In genomic region chr19:16071072-16071691, GRCh38 we compare ENCODE assay signal across 10 cellular contexts. TPM values are rescaled to one million over a fixed set of nuclear protein-coding genes. Genes with fewer than 3 reads are reported as not detected.
DNase-seq lines count a peak whose midpoint lies in the region; ATAC-seq and TF ChIP-seq lines count a peak whose summit lies in the region.
"Had no signal": no experiment of that assay in that cellular context is flagged by ENCODE, and none has a peak within 500 bp of the region (broad histone marks: within the 10 kb centered on the region; RNA-seq: fewer than 3 reads in every experiment).

No MANE protein-coding gene starts in this region.

- H3K9ac ChIP-seq in mammary epithelial cell (ENCODE audit: insufficient read depth, low read length) (no peak overlapping the region), mesendoderm (ENCODE audit: low read length) (no peak overlapping the region)

- H3K9me3 Mint-ChIP-seq in T-helper 2 cell treated with Interferon-gamma antibody and Interleukin-4, amounts not matched to agents 5 μg/mL and 100 μg/mL, for 36 hours: no peaks in the 10 kb centered on the region
- H3K9me3 Mint-ChIP-seq: activated T-cell treated with anti-CD3 and anti-CD28 coated beads, Interleukin-2, amount 50 U/mL, for 24 hours had no signal

- no peak overlapping the region for H3K18ac ChIP-seq in mesendoderm (ENCODE audit: low read length)

- peak overlapping the region; percentile 17 for H3K23ac ChIP-seq in mesendoderm (ENCODE audit: low read length)

- dilution Hi-C loops in mammary epithelial cell (cut with HindIII; ENCODE audit: low sequenced_read_pairs): no loop called here

- H2AK5ac ChIP-seq in mesendoderm (ENCODE audit: low read length): no peak overlapping the region

- H3K79me2 ChIP-seq in mammary epithelial cell (ENCODE audit: insufficient read depth, low read length) (peaks cover 93% of the 10 kb centered on the region), mesendoderm (ENCODE audit: control insufficient read depth, insufficient read depth, low read length) (no peaks in the 10 kb centered on the region)

- no peak overlapping the region for H3K56ac ChIP-seq in mesendoderm (ENCODE audit: low read length)

- peaks cover 3% of the 10 kb centered on the region for H3K79me1 ChIP-seq in mesendoderm (ENCODE audit: low read length)

- H2BK120ac ChIP-seq in mesendoderm (ENCODE audit: low read depth, low read length): no peak overlapping the region

- H3K27ac ChIP-seq in mammary epithelial cell (ENCODE audit: insufficient read depth, low read depth, low read length) (peak overlapping the region; percentile 26), mesendoderm (ENCODE audit: low read depth, low read length) (no peak overlapping the region), thoracic aorta (peak overlapping the region; percentile 79 to 97)

- H3K36me3 Mint-ChIP-seq in T-helper 2 cell treated with Interferon-gamma antibody and Interleukin-4, amounts not matched to agents 5 μg/mL and 100 μg/mL, for 36 hours (ENCODE audit: low read depth): no peaks in the 10 kb centered on the region

- H4K8ac ChIP-seq in mesendoderm (ENCODE audit: low read depth, low read length): no peak overlapping the region

- ATAC-seq in thoracic aorta (ENCODE audit: insufficient number of reproducible peaks, low FRiP score, low read depth) (no peak), HG03571 (IDR thresholded peaks at IDR 0.05; ENCODE audit: unreplicated experiment) (no peak), HG02938 (IDR thresholded peaks at IDR 0.05; ENCODE audit: unreplicated experiment) (no peak)

- BruUV-seq in mammary epithelial cell (replicated peaks; lab: Mats Ljungman, UMichigan): no TSS peak

- H3K27ac Mint-ChIP-seq in T-helper 2 cell treated with Interferon-gamma antibody and Interleukin-4, amounts not matched to agents 5 μg/mL and 100 μg/mL, for 36 hours: peak overlapping the region; percentile 28

- 92% methylated on average over 8 of the region's 9 CpGs for WGBS in mammary epithelial cell (ENCODE audit: low coverage, missing lambda C conversion rate)
- no CpG with 5 or more reads among the region's 9 CpGs for WGBS in mesendoderm (ENCODE audit: extremely low coverage, insufficient coverage, low lambda C conversion rate)

- CTCF ChIA-PET in mammary epithelial cell (lab: Charles Lee; ENCODE audit: low non-redundant PET): no interaction called here

- no peak overlapping the region for H2BK15ac ChIP-seq in mesendoderm (replicated peaks; ENCODE audit: low read depth)

- H3K4me1 ChIP-seq in mammary epithelial cell (ENCODE audit: insufficient read depth, low read length): peaks cover 30% of the 10 kb centered on the region
- no peaks in the 10 kb centered on the region for H3K4me1 ChIP-seq in mesendoderm (ENCODE audit: control insufficient read depth, low read depth, low read length)
- peaks cover 19 to 57% of the 10 kb centered on the region in 2 donors for H3K4me1 ChIP-seq in thoracic aorta (ENCODE audit: control insufficient read depth in 1 of 2, low read depth in 2 of 2)

- H3K4me3 ChIP-seq in mammary epithelial cell (replicated peaks in 1 of 3; ENCODE audit: insufficient read depth in 1 of 3, low read depth in 2 of 3, low read length in 3 of 3): no peak overlapping the region
- H3K4me3 ChIP-seq in mesendoderm (ENCODE audit: low read length): no peak overlapping the region
- peak overlapping the region; percentile 94 for H3K4me3 ChIP-seq in thoracic aorta

- no peaks in the 10 kb centered on the region for H3K27me3 Mint-ChIP-seq in T-helper 2 cell treated with Interferon-gamma antibody and Interleukin-4, amounts not matched to agents 5 μg/mL and 100 μg/mL, for 36 hours (ENCODE audit: low read depth)
- H3K27me3 Mint-ChIP-seq: activated T-cell treated with anti-CD3 and anti-CD28 coated beads, Interleukin-2, amount 50 U/mL, for 24 hours had no signal

- no peaks in the 10 kb centered on the region for H4K20me1 ChIP-seq in mammary epithelial cell (ENCODE audit: insufficient read depth, low read length)

- DNase-seq in T-helper 2 cell treated with Interferon-gamma antibody and Interleukin-4, amounts not matched to agents 5 μg/mL and 100 μg/mL, for 36 hours (ENCODE audit: low spot score): no peak
- DNase-seq in T-helper 2 cell (no peak), mammary epithelial cell (no peak), mesendoderm (no peak), thoracic aorta (ENCODE audit: low spot score) (no peak), DMS53 (lab: John Stamatoyannopoulos, UW) (no peak)
- DNase-seq: NCI-H2029 had no signal

- H3K9me3 ChIP-seq in mammary epithelial cell (replicated peaks; ENCODE audit: insufficient read depth, low read length): no peaks in the 10 kb centered on the region
- H3K9me3 ChIP-seq in thoracic aorta: no peaks in the 10 kb centered on the region

- in situ Hi-C loops in mammary epithelial cell (cut with MboI; ENCODE audit: low sequenced_read_pairs in 2 of 2): no loop called here

- intact Hi-C loops in mammary epithelial cell (cut with micrococcal nuclease): no loop called here

- no peak overlapping the region for H4K5ac ChIP-seq in mesendoderm (ENCODE audit: low read length)

- H3K4ac ChIP-seq in mesendoderm (ENCODE audit: low read depth, low read length): no peak overlapping the region

- H3K4me2 ChIP-seq in mammary epithelial cell (ENCODE audit: insufficient read depth, low read depth, low read length) (peak overlapping the region; percentile 26), mesendoderm (ENCODE audit: low read length) (no peak overlapping the region)

- peaks cover 10% of the 10 kb centered on the region for H3K36me3 ChIP-seq in mammary epithelial cell (ENCODE audit: insufficient read depth, low read length)
- H3K36me3 ChIP-seq in mesendoderm (ENCODE audit: control insufficient read depth, insufficient read depth, low read length): no peaks in the 10 kb centered on the region
- peaks cover 8% of the 10 kb centered on the region for H3K36me3 ChIP-seq in thoracic aorta

- no peak overlapping the region for H2BK5ac ChIP-seq in mesendoderm (ENCODE audit: low read length)

- H2AFZ ChIP-seq in mammary epithelial cell (ENCODE audit: low read depth, low read length): no peak overlapping the region

- TF ChIP-seq CTCF in mammary epithelial cell (conservative IDR thresholded peaks at IDR 0.05 in 1 of 2, IDR thresholded peaks at IDR 0.05 in 1 of 2; ENCODE audit: extremely low read depth in 1 of 2, insufficient read depth in 1 of 2, low read depth in 1 of 2, low read length in 2 of 2) (no peak), thoracic aorta (IDR thresholded peaks at IDR 0.05) (no peak)

- H3K4me3 Mint-ChIP-seq in T-helper 2 cell treated with Interferon-gamma antibody and Interleukin-4, amounts not matched to agents 5 μg/mL and 100 μg/mL, for 36 hours: no peak overlapping the region
- H3K4me3 Mint-ChIP-seq: activated T-cell treated with anti-CD3 and anti-CD28 coated beads, Interleukin-2, amount 50 U/mL, for 24 hours had no signal

- H3K27me3 ChIP-seq in mammary epithelial cell (ENCODE audit: insufficient read depth, low read length) (no peaks in the 10 kb centered on the region), mesendoderm (ENCODE audit: insufficient read depth, low read length, poor library complexity) (no peaks in the 10 kb centered on the region), thoracic aorta (replicated peaks; ENCODE audit: insufficient read depth) (no peaks in the 10 kb centered on the region)

- H3K4me1 Mint-ChIP-seq in T-helper 2 cell treated with Interferon-gamma antibody and Interleukin-4, amounts not matched to agents 5 μg/mL and 100 μg/mL, for 36 hours (ENCODE audit: low read depth): peaks cover 39% of the 10 kb centered on the region

RNA-seq across cellular contexts. Expression of gene TPM4, which starts 5.1 kb away (rescaled TPM):
- total RNA-seq in mammary epithelial cell (100 to 1,000 TPM; 716 to 802 TPM), thoracic aorta (1,000 to 10,000 TPM in 1 of 2 donors, 100 to 1,000 TPM in 1; 964 to 1,096 TPM)
- 499 TPM for polyA plus RNA-seq in mammary epithelial cell
- 299 TPM for polyA minus RNA-seq in mammary epithelial cell
- 604 TPM for polyA plus RNA-seq in mesendoderm (2013, experiment 1 of 2)
- polyA plus RNA-seq in mesendoderm (2013, experiment 2 of 2): 628 TPM

RNA-seq across cellular contexts. Expression of gene RAB8A, which starts 40.5 kb away (rescaled TPM):
- total RNA-seq in mammary epithelial cell: 10 to 100 TPM; 46.0 to 70.1 TPM
- 131 TPM for polyA plus RNA-seq in mammary epithelial cell
- polyA minus RNA-seq in mammary epithelial cell: 123 TPM
- 61.3 TPM for polyA plus RNA-seq in mesendoderm (2013, experiment 1 of 2)
- 61.3 TPM for polyA plus RNA-seq in mesendoderm (2013, experiment 2 of 2)
- 10 to 100 TPM; 40.5 to 41.5 TPM for total RNA-seq in thoracic aorta
